ENCODE assay signal across 22 cellular contexts in genomic region chr2:237134831-237135230, GRCh38. TPM values are rescaled to one million over a fixed set of nuclear protein-coding genes. Genes with fewer than 3 reads are reported as not detected.
DNase-seq lines count a peak whose midpoint lies in the region; ATAC-seq and TF ChIP-seq lines count a peak whose summit lies in the region.
"Had no signal": no experiment of that assay in that cellular context is flagged by ENCODE, and none has a peak within 500 bp of the region (broad histone marks: within the 10 kb centered on the region; RNA-seq: fewer than 3 reads in every experiment).

No MANE protein-coding gene starts in this region.

- TF ChIP-seq CTCF in vagina (IDR thresholded peaks at IDR 0.05): no peak

- H3K27me3 ChIP-seq in vagina: no peaks in the 10 kb centered on the region

- H3K9me3 ChIP-seq in vagina: no peaks in the 10 kb centered on the region
- H3K9me3 ChIP-seq: Caco-2 had no signal

- DNase-seq in EH (ENCODE audit: low read depth) (peak; percentile 61), RPMI7951 (ENCODE audit: low read depth) (peak; percentile 13), fibroblast of peridontal ligament (ENCODE audit: extremely low read depth) (peak; percentile 76), vagina (ENCODE audit: extremely low spot score in 2 of 2) (peak in 1 of 2 donors; percentile 49), HuH-7 (ENCODE audit: low spot score) (no peak), NCI-H2081 (lab: John Stamatoyannopoulos, UW) (no peak)
- DNase-seq: Caco-2; CD8-positive, alpha-beta T cell; GF-D8; Kasumi-1; NCI-H1092 treated with DMSO at 0.1 percent for 48 hours; NCI-H1436; NCI-H1930; NCI-H526 treated with DMSO at 0.1 percent for 48 hours; SIG-M5; SW 1271 had no signal

- H3K36me3 ChIP-seq in vagina: no peaks in the 10 kb centered on the region

- H3K4me3 ChIP-seq in vagina: no peak overlapping the region
- H3K4me3 ChIP-seq: A549, K562, SK-N-MC had no signal

- H3K27ac ChIP-seq in vagina: peak overlapping the region; percentile 83
- H3K27ac ChIP-seq: A549, C4-2B, SK-N-MC had no signal

- intact Hi-C loops in vagina (cut with DNase I): no loop called here

- ATAC-seq in GM21576 (IDR thresholded peaks at IDR 0.05; ENCODE audit: unreplicated experiment): no peak
- ATAC-seq: A549; CD8-positive, alpha-beta T cell; HCT116; K562 had no signal

- no peak for TF ChIP-seq POLR2A in vagina (IDR thresholded peaks at IDR 0.05)

- peaks cover 11% of the 10 kb centered on the region for H3K4me1 ChIP-seq in vagina
- H3K4me1 ChIP-seq: A549, Caco-2 had no signal

RNA-seq across cellular contexts. Expression of gene COPS8, which starts 49.1 kb away (rescaled TPM):
- total RNA-seq in RPMI7951 (2014; rRNA removed; shearing (Covaris generic)): 261 and 316 TPM in 2 replicates
- total RNA-seq in vagina: 46.9 TPM

Comparison
In these comparisons a context has a peak if more than half of its experiments do, and no peak if none do; other contexts are left out.
1. DNase-seq: peak in EH (single experiment), RPMI7951 (single experiment) and fibroblast of peridontal ligament (single experiment); none in HuH-7 (single experiment) and NCI-H2081 (0 of 2).